26 cellular contexts compared by ENCODE assay signal in genomic region chr17:77825621-77826020, GRCh38.
"Had no signal": no experiment of that assay in that cellular context is flagged by ENCODE, and none has a peak within 500 bp of the region (broad histone marks: within the 10 kb centered on the region; RNA-seq: fewer than 3 reads in every experiment).

No MANE protein-coding gene starts in this region.

- H3K27me3 ChIP-seq: ascending aorta, cardiac muscle cell, gastroesophageal sphincter, pancreas, testis, transverse colon had no signal

- H3K9me3 Mint-ChIP-seq: activated CD4-positive, alpha-beta memory T cell treated with anti-CD3 and anti-CD28 coated beads for 36 hours; activated CD4-positive, alpha-beta T cell treated with anti-CD3 and anti-CD28 coated beads, Interleukin-2, amount 10 ng/mL, durations not matched to agents 24 days and 14 days; activated T-cell treated with anti-CD3 and anti-CD28 coated beads, Interleukin-2, amount 50 U/mL, for 24 hours; activated T-helper 17 cell treated with anti-CD3 and anti-CD28 coated beads, Interleukin-2, amount 50 U/mL, for 72 hours; effector memory CD8-positive, alpha-beta T cell; nephron progenitor cell had no signal

- H3K27ac ChIP-seq: ascending aorta, cardiac muscle cell, gastroesophageal sphincter, pancreas, psoas muscle, testis, transverse colon had no signal

- H3K9me3 ChIP-seq: ascending aorta, gastroesophageal sphincter, mucosa of descending colon, pancreas, psoas muscle, testis, transverse colon had no signal

- H3K4me3 Mint-ChIP-seq: activated CD4-positive, alpha-beta memory T cell treated with anti-CD3 and anti-CD28 coated beads for 36 hours; activated CD4-positive, alpha-beta T cell treated with anti-CD3 and anti-CD28 coated beads, Interleukin-2, amount 10 ng/mL, durations not matched to agents 24 days and 14 days; activated naive CD8-positive, alpha-beta T cell; activated T-cell treated with anti-CD3 and anti-CD28 coated beads, Interleukin-2, amount 50 U/mL, for 24 hours; activated T-helper 17 cell treated with anti-CD3 and anti-CD28 coated beads, Interleukin-2, amount 50 U/mL, for 72 hours; brain; effector memory CD8-positive, alpha-beta T cell; nephron progenitor cell had no signal

- H3K36me3 ChIP-seq: ascending aorta, cardiac muscle cell, gastroesophageal sphincter, pancreas, transverse colon had no signal

- DNase-seq: activated CD4-positive, alpha-beta memory T cell treated with anti-CD3 and anti-CD28 coated beads for 36 hours; activated CD4-positive, alpha-beta T cell treated with anti-CD3 and anti-CD28 coated beads, Interleukin-2, amount 10 ng/mL, durations not matched to agents 24 days and 14 days; activated CD4-positive, CD25-positive, alpha-beta regulatory T cell treated with anti-CD3 and anti-CD28 coated beads, Interleukin-2, amount 50 U/mL, for 72 hours; activated CD8-positive, alpha-beta memory T cell treated with anti-CD3 and anti-CD28 coated beads, Interleukin-2, amount 50 U/mL, for 4 hours; activated naive CD4-positive, alpha-beta T cell; activated T-cell treated with anti-CD3 and anti-CD28 coated beads, Interleukin-2, amount 50 U/mL, for 24 hours; cortex of kidney; effector memory CD8-positive, alpha-beta T cell; erythroblast; hippocampal formation; mucosa of descending colon; nephron progenitor cell; psoas muscle; stimulated activated naive CD4-positive, alpha-beta T cell treated with Interleukin-2 at 50 U/mL for 16 hours; T-helper 2 cell; testis; transverse colon had no signal

- ATAC-seq: activated T-helper 17 cell treated with anti-CD3 and anti-CD28 coated beads, Interleukin-2, amount 50 U/mL, for 72 hours; effector memory CD8-positive, alpha-beta T cell; gastroesophageal sphincter; left lobe of liver; mucosa of descending colon; pancreas; psoas muscle had no signal

- H3K36me3 Mint-ChIP-seq: activated CD4-positive, alpha-beta memory T cell treated with anti-CD3 and anti-CD28 coated beads for 36 hours; activated naive CD8-positive, alpha-beta T cell; brain had no signal

- H3K27me3 Mint-ChIP-seq: activated CD4-positive, alpha-beta memory T cell treated with anti-CD3 and anti-CD28 coated beads for 36 hours; activated naive CD8-positive, alpha-beta T cell; activated T-cell treated with anti-CD3 and anti-CD28 coated beads, Interleukin-2, amount 50 U/mL, for 24 hours; activated T-helper 17 cell treated with anti-CD3 and anti-CD28 coated beads, Interleukin-2, amount 50 U/mL, for 72 hours; effector memory CD8-positive, alpha-beta T cell had no signal

- H3K27ac Mint-ChIP-seq: activated CD4-positive, alpha-beta memory T cell treated with anti-CD3 and anti-CD28 coated beads for 36 hours; activated CD4-positive, alpha-beta T cell treated with anti-CD3 and anti-CD28 coated beads, Interleukin-2, amount 10 ng/mL, durations not matched to agents 24 days and 14 days; activated naive CD8-positive, alpha-beta T cell; activated T-cell treated with anti-CD3 and anti-CD28 coated beads, Interleukin-2, amount 50 U/mL, for 24 hours; activated T-helper 17 cell treated with anti-CD3 and anti-CD28 coated beads, Interleukin-2, amount 50 U/mL, for 72 hours; nephron progenitor cell had no signal

- H3K4me1 ChIP-seq: pancreas had no signal

- H3K4me3 ChIP-seq: ascending aorta, cardiac muscle cell, gastroesophageal sphincter, lung, mucosa of descending colon, pancreas, psoas muscle, testis, transverse colon had no signal
